In the genomic region with DNA sequence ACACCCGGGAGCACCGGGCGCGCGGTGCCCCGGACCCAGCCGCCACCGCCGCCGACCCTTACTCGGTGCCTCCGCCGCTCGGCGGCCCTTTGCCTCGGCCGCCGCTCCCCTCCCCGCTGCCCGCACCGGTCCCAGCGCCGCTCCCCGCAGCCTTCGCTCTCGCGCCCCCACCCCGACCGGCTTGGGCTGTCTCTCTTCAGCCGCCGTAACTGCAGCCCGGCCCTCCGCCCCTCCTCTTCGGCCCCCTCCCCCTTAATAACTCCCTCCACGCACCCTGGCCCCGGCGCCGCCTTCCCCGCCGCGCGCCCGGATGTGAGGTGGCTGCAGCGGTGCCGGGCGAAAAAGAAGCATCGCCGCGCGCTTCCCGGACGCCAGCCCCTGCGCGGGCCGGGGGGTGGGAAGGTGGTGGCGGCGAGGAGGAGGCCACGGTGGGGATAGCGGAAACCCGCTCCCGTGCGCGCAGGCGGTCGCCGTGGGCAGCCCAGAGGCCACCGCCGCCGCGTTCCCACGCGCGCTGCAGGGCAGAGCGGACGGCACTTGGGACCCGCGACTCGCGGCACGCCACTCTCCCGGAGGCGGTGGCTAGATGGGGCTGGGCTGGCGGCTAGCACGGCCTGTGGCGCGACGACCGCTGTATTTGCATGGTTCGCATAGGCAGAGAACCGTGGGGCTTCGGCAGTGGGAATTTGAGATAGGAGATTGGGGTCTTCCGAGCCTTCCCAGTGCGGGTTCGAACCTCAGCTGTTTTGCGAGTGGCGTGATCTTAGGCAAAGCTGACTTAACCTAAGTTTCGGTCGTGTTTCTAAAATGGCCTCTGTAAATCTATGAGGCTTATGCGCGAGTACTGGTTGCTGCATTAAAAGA, we compare ENCODE assay signal across 8 cellular contexts. TPM values are rescaled to one million over a fixed set of nuclear protein-coding genes. Genes with fewer than 3 reads are reported as not detected.
A peak's percentile ranks its signal among the peaks of the same experiment; 100 is the strongest.
DNase-seq lines count a peak whose midpoint lies in the region; ATAC-seq and TF ChIP-seq lines count a peak whose summit lies in the region.

A gene with protein sequence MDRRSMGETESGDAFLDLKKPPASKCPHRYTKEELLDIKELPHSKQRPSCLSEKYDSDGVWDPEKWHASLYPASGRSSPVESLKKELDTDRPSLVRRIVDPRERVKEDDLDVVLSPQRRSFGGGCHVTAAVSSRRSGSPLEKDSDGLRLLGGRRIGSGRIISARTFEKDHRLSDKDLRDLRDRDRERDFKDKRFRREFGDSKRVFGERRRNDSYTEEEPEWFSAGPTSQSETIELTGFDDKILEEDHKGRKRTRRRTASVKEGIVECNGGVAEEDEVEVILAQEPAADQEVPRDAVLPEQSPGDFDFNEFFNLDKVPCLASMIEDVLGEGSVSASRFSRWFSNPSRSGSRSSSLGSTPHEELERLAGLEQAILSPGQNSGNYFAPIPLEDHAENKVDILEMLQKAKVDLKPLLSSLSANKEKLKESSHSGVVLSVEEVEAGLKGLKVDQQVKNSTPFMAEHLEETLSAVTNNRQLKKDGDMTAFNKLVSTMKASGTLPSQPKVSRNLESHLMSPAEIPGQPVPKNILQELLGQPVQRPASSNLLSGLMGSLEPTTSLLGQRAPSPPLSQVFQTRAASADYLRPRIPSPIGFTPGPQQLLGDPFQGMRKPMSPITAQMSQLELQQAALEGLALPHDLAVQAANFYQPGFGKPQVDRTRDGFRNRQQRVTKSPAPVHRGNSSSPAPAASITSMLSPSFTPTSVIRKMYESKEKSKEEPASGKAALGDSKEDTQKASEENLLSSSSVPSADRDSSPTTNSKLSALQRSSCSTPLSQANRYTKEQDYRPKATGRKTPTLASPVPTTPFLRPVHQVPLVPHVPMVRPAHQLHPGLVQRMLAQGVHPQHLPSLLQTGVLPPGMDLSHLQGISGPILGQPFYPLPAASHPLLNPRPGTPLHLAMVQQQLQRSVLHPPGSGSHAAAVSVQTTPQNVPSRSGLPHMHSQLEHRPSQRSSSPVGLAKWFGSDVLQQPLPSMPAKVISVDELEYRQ (minus strand): TSS at position 211 of the 864 bp plus-strand sequence. CDS start 1,124 bp downstream, outside the sequence.

- ATAC-seq in HG03025 (IDR thresholded peaks at IDR 0.05; ENCODE audit: low FRiP score, unreplicated experiment): peak; percentile 42

- no peaks in the 10 kb centered on the region for H3K36me3 ChIP-seq in kidney epithelial cell (ENCODE audit: control insufficient read depth, insufficient read depth, low read length)

- no peaks in the 10 kb centered on the region for H3K27me3 ChIP-seq in kidney epithelial cell (ENCODE audit: control insufficient read depth, insufficient read depth, low read length)

- TF ChIP-seq CTCF in kidney epithelial cell (IDR thresholded peaks at IDR 0.05; ENCODE audit: insufficient read depth, low read length, poor library complexity, severe bottlenecking): no peak

- peak; percentile 53 for DNase-seq in NCI-H1694 treated with DMSO at 0.1 percent for 48 hours (lab: John Stamatoyannopoulos, UW)
- no peak for DNase-seq in NCI-H1694 (lab: John Stamatoyannopoulos, UW)
- DNase-seq in NCI-H226: peak; percentile 47
- DNase-seq in activated CD4-positive, alpha-beta T cell treated with anti-CD3 and anti-CD28 coated beads for 1 hour: peak; percentile 77
- peak; percentile 82 for DNase-seq in cerebellar cortex (ENCODE audit: low spot score)
- no peak for DNase-seq in kidney epithelial cell (ENCODE audit: low read depth)
- peak; percentile 76 to 80 for DNase-seq in stimulated activated CD4-positive, alpha-beta T cell treated with anti-CD3 and anti-CD28 coated beads, Interleukin-15, amount 100 ng/mL, for 1 hour (ENCODE audit: low read depth in 1 of 2, low spot score in 1 of 2)

- peak within 1 kb of the TSS; percentile 71 for H3K4me3 ChIP-seq in kidney epithelial cell (ENCODE audit: low read depth, low read length)

RNA-seq across cellular contexts. Expression of the gene that starts here (rescaled TPM):
- 11.9 and 15.0 TPM in 2 replicates for total RNA-seq in kidney epithelial cell

Comparison
In these comparisons a context has a peak if more than half of its experiments do, and no peak if none do; other contexts are left out.
1. DNase-seq: peak in NCI-H1694 treated with DMSO at 0.1 percent for 48 hours (single experiment), NCI-H226 (single experiment), activated CD4-positive, alpha-beta T cell treated with anti-CD3 and anti-CD28 coated beads for 1 hour (single experiment), cerebellar cortex (single experiment) and stimulated activated CD4-positive, alpha-beta T cell treated with anti-CD3 and anti-CD28 coated beads, Interleukin-15, amount 100 ng/mL, for 1 hour (2 of 2); none in NCI-H1694 (single experiment) and kidney epithelial cell (single experiment).